In the genomic region with DNA sequence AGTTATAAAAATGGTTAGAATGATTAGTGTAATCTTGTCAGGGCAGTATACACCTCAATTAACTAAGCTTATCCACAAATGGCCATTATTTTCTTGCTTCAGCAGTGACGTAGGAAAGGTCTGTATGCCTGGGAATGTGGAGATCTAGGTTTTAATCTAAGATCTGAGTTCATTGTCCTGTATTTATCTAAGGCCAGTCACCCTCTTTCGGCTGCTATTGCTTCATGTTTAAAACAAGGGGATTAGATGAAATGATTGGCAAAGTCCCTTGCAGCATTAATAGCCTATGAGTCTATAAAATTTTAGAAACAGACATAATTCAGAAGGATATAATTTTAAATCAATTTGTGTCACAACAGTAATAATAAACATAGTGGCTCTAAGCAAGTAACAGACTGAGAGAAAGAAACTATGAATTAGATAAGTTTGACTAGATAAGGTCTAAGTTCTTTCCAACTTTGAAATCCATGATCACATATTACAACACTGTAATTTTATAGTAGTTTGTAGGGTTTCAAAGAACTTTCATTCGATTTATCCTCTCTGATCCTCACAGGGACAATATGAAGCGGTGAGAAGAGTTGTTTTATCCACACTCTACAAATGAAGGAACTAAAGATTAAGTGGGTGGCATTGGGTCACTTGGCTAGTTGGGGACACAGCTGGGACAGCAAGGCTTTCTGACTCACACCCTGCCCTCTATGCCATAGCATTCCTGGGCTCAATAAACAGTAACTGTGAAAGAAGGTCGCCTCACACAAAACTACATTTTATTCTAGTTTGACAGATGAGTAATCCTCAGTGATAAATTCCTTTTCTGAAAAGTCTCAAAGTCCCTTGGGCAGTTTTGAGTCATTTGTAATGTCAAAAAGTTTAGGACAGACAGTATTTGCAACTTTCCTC, we compare ENCODE assay signal across 10 cellular contexts.
DNase-seq lines count a peak whose midpoint lies in the region; ATAC-seq and TF ChIP-seq lines count a peak whose summit lies in the region.
"Had no signal": no experiment of that assay in that cellular context is flagged by ENCODE, and none has a peak within 500 bp of the region (broad histone marks: within the 10 kb centered on the region; RNA-seq: fewer than 3 reads in every experiment).

No MANE protein-coding gene starts in this region.

- H3K27ac ChIP-seq in body of pancreas (peak overlapping the region in 3 of 4 donors; percentile 6 to 40 (median 21)), mesodermal cell (ENCODE audit: low read depth, low read length, severe bottlenecking) (peak overlapping the region; percentile 80), vagina (no peak overlapping the region), aorta (ENCODE audit: low read depth in 1 of 2, low read length in 2 of 2) (no peak overlapping the region)
- H3K27ac ChIP-seq: uterus had no signal

- H3K36me3 ChIP-seq in body of pancreas (replicated peaks in 1 of 2; ENCODE audit: insufficient read depth in 1 of 2, low read depth in 2 of 2) (no peaks in the 10 kb centered on the region), mesodermal cell (ENCODE audit: control insufficient read depth, insufficient read depth, low read length) (no peaks in the 10 kb centered on the region), vagina (no peaks in the 10 kb centered on the region), aorta (ENCODE audit: control insufficient read depth in 1 of 2, insufficient read depth in 2 of 2, low read length in 1 of 2) (no peaks in the 10 kb centered on the region)
- H3K36me3 ChIP-seq: uterus had no signal

- TF ChIP-seq POLR2A in body of pancreas (IDR thresholded peaks at IDR 0.05) (no peak), vagina (IDR thresholded peaks at IDR 0.05) (no peak)

- in situ Hi-C loops in Caki2 (cut with HindIII; ENCODE audit: low pct_unique_long_range_greater_than_20kb, low sequenced_read_pairs), result no loop called here

- H3K9me3 ChIP-seq in body of pancreas (no peaks in the 10 kb centered on the region), mesodermal cell (ENCODE audit: control insufficient read depth, low read length) (no peaks in the 10 kb centered on the region), vagina (no peaks in the 10 kb centered on the region), aorta (ENCODE audit: control insufficient read depth, low read length) (peaks cover 2% of the 10 kb centered on the region)
- H3K9me3 ChIP-seq: uterus had no signal

- H3K27me3 ChIP-seq in body of pancreas (no peaks in the 10 kb centered on the region), vagina (no peaks in the 10 kb centered on the region), aorta (ENCODE audit: control insufficient read depth in 1 of 2, insufficient read depth in 2 of 2, low read length in 1 of 2) (no peaks in the 10 kb centered on the region)
- H3K27me3 ChIP-seq: uterus had no signal

- TF ChIP-seq CTCF in body of pancreas (IDR thresholded peaks at IDR 0.05) (no peak), vagina (IDR thresholded peaks at IDR 0.05) (no peak)

- DNase-seq in Caki2 (ENCODE audit: low read depth), result peak; percentile 77
- DNase-seq in HT1080 (ENCODE audit: low read depth), result peak; percentile 52
- peak in 3 of 4 donors; percentile 29 to 52 (median 49) for DNase-seq in body of pancreas
- DNase-seq in vagina (ENCODE audit: extremely low spot score in 2 of 2), result no peak
- DNase-seq in aorta, result no peak
- DNase-seq: NCI-H1092, uterus had no signal

- ATAC-seq in body of pancreas (peak; percentile 88), HG02798 (IDR thresholded peaks at IDR 0.05; ENCODE audit: poor library complexity, unreplicated experiment) (no peak), HG02884 (IDR thresholded peaks at IDR 0.05; ENCODE audit: unreplicated experiment) (no peak), aorta (ENCODE audit: low FRiP score) (no peak)

- intact Hi-C loops in body of pancreas (cut with DNase I) (no loop called here), vagina (cut with DNase I) (no loop called here), aorta (cut with DNase I) (no loop called here)

- H3K4me3 ChIP-seq in body of pancreas (no peak overlapping the region), mesodermal cell (ENCODE audit: extremely low read depth, insufficient read depth, low read length, poor library complexity, severe bottlenecking) (no peak overlapping the region), vagina (no peak overlapping the region), aorta (ENCODE audit: low read length in 2 of 2) (no peak overlapping the region)
- H3K4me3 ChIP-seq: uterus had no signal

- WGBS in body of pancreas, 2 donors, result 59 to 64% methylated on average over 5 of the region's 5 CpGs
- 20% methylated on average over 1 of the region's 5 CpGs; no CpG with 5 or more reads in 1 of the 2 experiments for WGBS in mesodermal cell (ENCODE audit: insufficient coverage in 2 of 2), 2 experiments
- 47 to 49% methylated on average over 5 of the region's 5 CpGs for WGBS in aorta, 2 donors

- H3K4me1 ChIP-seq in body of pancreas (peaks cover 13% of the 10 kb centered on the region), mesodermal cell (ENCODE audit: control insufficient read depth, insufficient read depth, low read length, poor library complexity, severe bottlenecking) (no peaks in the 10 kb centered on the region), vagina (no peaks in the 10 kb centered on the region), aorta (ENCODE audit: control insufficient read depth in 1 of 2, insufficient read depth in 2 of 2, low read length in 2 of 2) (no peaks in the 10 kb centered on the region)
- H3K4me1 ChIP-seq: uterus had no signal

Comparison
In these comparisons a context has a peak if more than half of its experiments do, and no peak if none do; other contexts are left out.
1. DNase-seq: peak in Caki2 (single experiment), HT1080 (single experiment) and body of pancreas (3 of 4); none in vagina (0 of 2) and aorta (0 of 2).
2. H3K27ac ChIP-seq: peak in body of pancreas (3 of 4) and mesodermal cell (single experiment); none in vagina (single experiment) and aorta (0 of 2).